8 cellular contexts compared by ENCODE assay signal in genomic region chr6:160733045-160733646, GRCh38. TPM values are rescaled to one million over a fixed set of nuclear protein-coding genes. Genes with fewer than 3 reads are reported as not detected.
DNase-seq lines count a peak whose midpoint lies in the region; ATAC-seq and TF ChIP-seq lines count a peak whose summit lies in the region.

No MANE protein-coding gene starts in this region.

- TF ChIP-seq CTCF in DOHH2 (IDR thresholded peaks at IDR 0.05; ENCODE audit: low read depth, low read length, poor library complexity, severe bottlenecking), result peak; percentile 85
- peak; percentile 58 to 71 (median 68) for TF ChIP-seq CTCF in adrenal gland (IDR thresholded peaks at IDR 0.05)
- TF ChIP-seq CTCF in spleen (IDR thresholded peaks at IDR 0.05 in 8 of 11, conservative IDR thresholded peaks at IDR 0.05 in 3 of 11), result peak in 8 of 11 experiments; percentile 29 to 66 (median 50)

- H3K9me3 ChIP-seq in DOHH2 (ENCODE audit: control insufficient read depth, insufficient read depth, low read length) (no peaks in the 10 kb centered on the region), adrenal gland (replicated peaks in 1 of 3) (no peaks in the 10 kb centered on the region), spleen (no peaks in the 10 kb centered on the region)

- H3K9me2 ChIP-seq in DOHH2 (replicated peaks; ENCODE audit: control insufficient read depth, low read length), result no peaks in the 10 kb centered on the region

- H3K4me3 ChIP-seq in DOHH2 (ENCODE audit: low read length), result no peak overlapping the region
- H3K4me3 ChIP-seq in adrenal gland, result no peak overlapping the region
- no peak overlapping the region for H3K4me3 ChIP-seq in spleen

- H3F3A ChIP-seq in DOHH2 (ENCODE audit: control insufficient read depth, insufficient read depth), result no peaks in the 10 kb centered on the region

- no peaks in the 10 kb centered on the region for H3K36me3 ChIP-seq in DOHH2 (ENCODE audit: control insufficient read depth, low read length)
- H3K36me3 ChIP-seq in adrenal gland (replicated peaks in 1 of 2), result no peaks in the 10 kb centered on the region
- H3K36me3 ChIP-seq in spleen, result no peaks in the 10 kb centered on the region

- peak overlapping the region; percentile 15 for H3K4me2 ChIP-seq in DOHH2 (ENCODE audit: low read length)

- TF ChIP-seq POLR2A in adrenal gland (IDR thresholded peaks at IDR 0.05) (no peak), spleen (IDR thresholded peaks at IDR 0.05) (no peak)

- peaks cover 47% of the 10 kb centered on the region for H3K4me1 ChIP-seq in DOHH2 (ENCODE audit: control insufficient read depth, low read length)
- H3K4me1 ChIP-seq in adrenal gland (replicated peaks in 1 of 2), result no peaks in the 10 kb centered on the region
- H3K4me1 ChIP-seq in spleen, result no peaks in the 10 kb centered on the region

- H4K20me1 ChIP-seq in DOHH2 (ENCODE audit: control insufficient read depth, insufficient read depth, low read depth, low read length), result no peaks in the 10 kb centered on the region

- H3K27me3 ChIP-seq in DOHH2 (ENCODE audit: control insufficient read depth, low read length) (no peaks in the 10 kb centered on the region), adrenal gland (peaks cover 3% of the 10 kb centered on the region), spleen (replicated peaks in 1 of 7) (peaks cover 0 to 14% (median 0%) of the 10 kb centered on the region in 7 donors)

- peak; percentile 71 for ATAC-seq in GM19025 (IDR thresholded peaks at IDR 0.05; ENCODE audit: low read depth, unreplicated experiment)
- ATAC-seq in HG03064 (IDR thresholded peaks at IDR 0.05; ENCODE audit: low read depth, unreplicated experiment), result peak; percentile 59

- H3K79me2 ChIP-seq in DOHH2 (ENCODE audit: control insufficient read depth, low read length), result no peaks in the 10 kb centered on the region

- peak; percentile 1 for DNase-seq in NCI-H2227 (lab: John Stamatoyannopoulos, UW; ENCODE audit: unreplicated experiment)
- DNase-seq in adrenal gland, result peak; percentile 33 to 73 (median 54)
- peak; percentile 5 to 59 for DNase-seq in hippocampal formation (lab: John Stamatoyannopoulos, UW)
- DNase-seq in spleen, result no peak
- no peak for DNase-seq in cerebellar nuclear complex (lab: John Stamatoyannopoulos, UW)

- WGBS in adrenal gland, 4 donors, result 27 to 31% (median 30%) methylated on average over 7 to 8 of the region's 8 CpGs
- 26 to 34% (median 28%) methylated on average over 7 to 8 of the region's 8 CpGs for WGBS in spleen, 5 donors

- H3K27ac ChIP-seq in DOHH2 (ENCODE audit: low read depth, low read length) (no peak overlapping the region), adrenal gland (no peak overlapping the region), spleen (no peak overlapping the region)

- intact Hi-C loops in adrenal gland (cut with DNase I) (loop anchor here in 1 of 2 donors (5.0 to 10.0 kb wide), 2 partner anchors 192 to 639 kb away; no protein-coding TSS in a partner anchor), spleen (cut with DNase I; ENCODE audit: low total_unique reads) (loop anchor here (10.0 kb wide), 1 partner anchor 642 kb away; no protein-coding TSS in a partner anchor)

RNA-seq across cellular contexts. Expression of gene PLG, which starts 31.1 kb away (rescaled TPM):
- total RNA-seq in adrenal gland (1 to 10 TPM in 1 of 8 donors, under 1 TPM in 1, not detected in 6; 0.83 to 1.1 TPM), spleen (under 1 TPM in 2 of 7 donors, not detected in 5; 0.46 to 0.57 TPM)
- polyA plus RNA-seq in adrenal gland (under 1 TPM in 1 of 3 donors, not detected in 2; 0.77 TPM), spleen (not detected)

Comparison
In these comparisons a context has a peak if more than half of its experiments do, and no peak if none do; other contexts are left out.
1. DNase-seq: peak in NCI-H2227 (single experiment), adrenal gland (7 of 7) and hippocampal formation (2 of 2); none in spleen (single experiment) and cerebellar nuclear complex (0 of 2).
2. Peak in every context shown above with its lines, with median percentiles within 50 percentile points of each other: CTCF ChIP-seq.